1 cellular context compared by ENCODE assay signal in genomic region chr14:104755621-104756020, GRCh38.
TF ChIP-seq lines count a peak whose summit lies in the region.

No MANE protein-coding gene starts in this region.

TF ChIP-seq in K562, 482 proteins besides CTCF, POLR2A, EP300 and RAD21:
- TF ChIP-seq LEF1 (IDR thresholded peaks at IDR 0.05): no peak
- TF ChIP-seq SMARCB1 (IDR thresholded peaks at IDR 0.05; ENCODE audit: insufficient read length, low read depth): no peak
- TF ChIP-seq, protein P1, sequence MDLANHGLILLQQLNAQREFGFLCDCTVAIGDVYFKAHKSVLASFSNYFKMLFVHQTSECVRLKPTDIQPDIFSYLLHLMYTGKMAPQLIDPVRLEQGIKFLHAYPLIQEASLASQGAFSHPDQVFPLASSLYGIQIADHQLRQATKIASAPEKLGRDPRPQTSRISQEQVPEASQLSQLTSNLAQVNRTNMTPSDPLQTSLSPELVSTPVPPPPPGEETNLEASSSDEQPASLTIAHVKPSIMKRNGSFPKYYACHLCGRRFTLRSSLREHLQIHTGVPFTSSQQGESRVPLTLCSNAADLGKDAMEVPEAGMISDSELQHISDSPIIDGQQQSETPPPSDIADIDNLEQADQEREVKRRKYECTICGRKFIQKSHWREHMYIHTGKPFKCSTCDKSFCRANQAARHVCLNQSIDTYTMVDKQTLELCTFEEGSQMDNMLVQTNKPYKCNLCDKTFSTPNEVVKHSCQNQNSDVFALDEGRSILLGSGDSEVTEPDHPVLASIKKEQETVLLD (IDR thresholded peaks at IDR 0.05): no peak
- no peak for TF ChIP-seq PRMT5 (CRISPR knock-in tag; IDR thresholded peaks at IDR 0.05)
- 0 out of 2 replicates have a peak, but pooled peaks have one; percentile 10 for TF ChIP-seq RBFOX2 (IDR thresholded peaks at IDR 0.05; ENCODE audit: low read depth, low read length)
